ENCODE assay signal across 18 cellular contexts in the genomic region with DNA sequence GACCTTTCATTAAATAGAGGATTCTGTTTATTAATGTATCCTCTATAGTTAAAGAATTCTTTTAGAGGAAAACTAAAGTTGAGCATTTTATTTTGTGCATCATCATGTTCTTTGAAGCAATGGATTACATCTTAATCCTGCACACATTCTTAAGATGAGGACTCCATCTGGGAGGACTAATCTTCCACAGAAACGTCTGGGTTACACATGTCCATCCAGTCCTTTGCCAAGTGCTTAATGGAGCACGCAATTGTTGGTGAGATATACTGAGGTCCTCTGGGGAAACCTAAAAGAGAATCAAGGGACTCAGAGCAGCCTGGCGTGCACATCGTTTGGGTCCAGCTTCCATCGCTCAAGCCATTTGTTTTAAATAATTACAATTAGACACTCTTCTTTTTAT.
A peak's percentile ranks its signal among the peaks of the same experiment; 100 is the strongest.
DNase-seq lines count a peak whose midpoint lies in the region; ATAC-seq and TF ChIP-seq lines count a peak whose summit lies in the region.
"Had no signal": no experiment of that assay in that cellular context is flagged by ENCODE, and none has a peak within 500 bp of the region (broad histone marks: within the 10 kb centered on the region; RNA-seq: fewer than 3 reads in every experiment).

No MANE protein-coding gene starts in this region.

- no peak overlapping the region for H2AFZ ChIP-seq in SK-N-SH (ENCODE audit: low read depth)
- H2AFZ ChIP-seq: GM23248 had no signal

- no peaks in the 10 kb centered on the region for H3K36me3 ChIP-seq in WERI-Rb-1
- no peaks in the 10 kb centered on the region for H3K36me3 ChIP-seq in SK-N-SH (replicated peaks in 1 of 2; ENCODE audit: control insufficient read depth in 1 of 2, insufficient read depth in 2 of 2, low read length in 1 of 2)

- TF ChIP-seq EP300 in SK-N-SH (IDR thresholded peaks at IDR 0.05; ENCODE audit: borderline replicate concordance in 1 of 2, low read depth in 1 of 2, low read length in 1 of 2), result no peak

- no peak for TF ChIP-seq RAD21 in SK-N-SH (IDR thresholded peaks at IDR 0.05; ENCODE audit: low read length)

- CTCF ChIA-PET in SK-N-SH (lab: Yijun Ruan, JAX), result no interaction called here

- under 1% methylated on average over 5 of the region's 5 CpGs for WGBS in SK-N-SH (ENCODE audit: low lambda C conversion rate)

- H3K4me2 ChIP-seq in SK-N-SH, result no peak overlapping the region

- H3K9me2 ChIP-seq in SK-N-SH, result no peaks in the 10 kb centered on the region

- H3K27me3 ChIP-seq in WERI-Rb-1 (ENCODE audit: insufficient read depth, low read depth, severe bottlenecking) (no peaks in the 10 kb centered on the region), SK-N-SH (ENCODE audit: insufficient read depth) (no peaks in the 10 kb centered on the region)

- H3K9me3 ChIP-seq in WERI-Rb-1 (ENCODE audit: severe bottlenecking) (peaks cover 3% of the 10 kb centered on the region), SK-N-SH (no peaks in the 10 kb centered on the region)

- H3K27ac ChIP-seq in WERI-Rb-1 (peak overlapping the region; percentile 7; the same call in 1 of the 2 replicates), SK-N-SH (ENCODE audit: low read depth in 2 of 2, low read length in 1 of 2) (no peak overlapping the region)
- H3K27ac ChIP-seq: GM23248 had no signal

- no peaks in the 10 kb centered on the region for H4K20me1 ChIP-seq in SK-N-SH (ENCODE audit: insufficient read depth)

- H3K4me3 ChIP-seq in WERI-Rb-1 (ENCODE audit: low read depth, low read length), result no peak overlapping the region
- H3K4me3 ChIP-seq in retinal pigment epithelial cell (ENCODE audit: low read length), result no peak overlapping the region
- no peak overlapping the region for H3K4me3 ChIP-seq in SK-N-SH (ENCODE audit: low read depth in 2 of 2, low read length in 1 of 2)
- H3K4me3 ChIP-seq: GM23248 had no signal

- TF ChIP-seq CTCF in WERI-Rb-1 (IDR thresholded peaks at IDR 0.05; ENCODE audit: low read depth, low read length) (no peak), retinal pigment epithelial cell (conservative IDR thresholded peaks at IDR 0.05; ENCODE audit: low read depth, low read length) (no peak), SK-N-SH (IDR thresholded peaks at IDR 0.05) (no peak)

- DNase-seq in AG20443 (ENCODE audit: low spot score) (peak; percentile 17), GM03348 (ENCODE audit: low spot score) (peak; percentile 28), WERI-Rb-1 (peak; percentile 43), retinal pigment epithelial cell (ENCODE audit: low read depth) (peak; percentile 6), HCEC 1CT (no peak), SK-N-SH (no peak), DMS79 (lab: John Stamatoyannopoulos, UW) (no peak)
- DNase-seq: C1 segment of cervical spinal cord; Calu3; CD4-positive, alpha-beta memory T cell; COR-L47; DMS 273 treated with DMSO at 0.1 percent for 48 hours; DMS79 treated with DMSO at 0.1 percent for 48 hours; GF-D8; GM23248; H7 had no signal

- H3F3A ChIP-seq in SK-N-SH (replicated peaks; ENCODE audit: insufficient read depth), result no peaks in the 10 kb centered on the region

- no peak overlapping the region for H3K9ac ChIP-seq in SK-N-SH
- H3K9ac ChIP-seq: GM23248 had no signal

- no peaks in the 10 kb centered on the region for H3K4me1 ChIP-seq in SK-N-SH (ENCODE audit: control insufficient read depth in 1 of 2, insufficient read depth in 2 of 2, low read depth in 1 of 2, low read length in 1 of 2)

- ATAC-seq in GM21447 (IDR thresholded peaks at IDR 0.05; ENCODE audit: unreplicated experiment), result no peak
- ATAC-seq: HCT116 had no signal

- POLR2A ChIA-PET in SK-N-SH (lab: Yijun Ruan, JAX), result no interaction called here

- no peaks in the 10 kb centered on the region for H3K79me2 ChIP-seq in SK-N-SH (ENCODE audit: insufficient read depth)

TF ChIP-seq in SK-N-SH, 30 proteins besides CTCF, POLR2A, EP300 and RAD21:
- TF ChIP-seq CHD2 (IDR thresholded peaks at IDR 0.05; ENCODE audit: low read length, partially characterized antibody) (no peak), USF1 (IDR thresholded peaks at IDR 0.05; ENCODE audit: borderline replicate concordance, low read depth) (no peak), FOSL2 (IDR thresholded peaks at IDR 0.05; ENCODE audit: borderline replicate concordance, low read depth) (no peak), FOXJ3 (CRISPR knock-in tag; IDR thresholded peaks at IDR 0.05) (no peak), TCF12 (IDR thresholded peaks at IDR 0.05) (no peak), SMC3 (IDR thresholded peaks at IDR 0.05; ENCODE audit: low read depth, low read length) (no peak), MEF2A (IDR thresholded peaks at IDR 0.05; ENCODE audit: borderline replicate concordance, low read depth) (no peak), JUND (IDR thresholded peaks at IDR 0.05) (no peak), TEAD4 (IDR thresholded peaks at IDR 0.05; ENCODE audit: borderline replicate concordance, insufficient read depth) (no peak), EZH2phosphoT487 (IDR thresholded peaks at IDR 0.05; ENCODE audit: borderline replicate concordance, low read depth) (no peak), RCOR1 (IDR thresholded peaks at IDR 0.05; ENCODE audit: low read length) (no peak), POLR2AphosphoS5 (IDR thresholded peaks at IDR 0.05; ENCODE audit: low read depth, low read length) (no peak), FOXM1 (IDR thresholded peaks at IDR 0.05; ENCODE audit: low read depth) (no peak)
- TF ChIP-seq, protein P1, sequence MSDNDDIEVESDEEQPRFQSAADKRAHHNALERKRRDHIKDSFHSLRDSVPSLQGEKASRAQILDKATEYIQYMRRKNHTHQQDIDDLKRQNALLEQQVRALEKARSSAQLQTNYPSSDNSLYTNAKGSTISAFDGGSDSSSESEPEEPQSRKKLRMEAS (IDR thresholded peaks at IDR 0.05; ENCODE audit: low read depth), result no peak

Comparison
In these comparisons a context has a peak if more than half of its experiments do, and no peak if none do; other contexts are left out.
1. DNase-seq: peak in AG20443 (single experiment), GM03348 (single experiment), WERI-Rb-1 (single experiment) and retinal pigment epithelial cell (single experiment); none in HCEC 1CT (single experiment), SK-N-SH (single experiment) and DMS79 (single experiment).